ENCODE assay signal across 18 cellular contexts in the genomic region with DNA sequence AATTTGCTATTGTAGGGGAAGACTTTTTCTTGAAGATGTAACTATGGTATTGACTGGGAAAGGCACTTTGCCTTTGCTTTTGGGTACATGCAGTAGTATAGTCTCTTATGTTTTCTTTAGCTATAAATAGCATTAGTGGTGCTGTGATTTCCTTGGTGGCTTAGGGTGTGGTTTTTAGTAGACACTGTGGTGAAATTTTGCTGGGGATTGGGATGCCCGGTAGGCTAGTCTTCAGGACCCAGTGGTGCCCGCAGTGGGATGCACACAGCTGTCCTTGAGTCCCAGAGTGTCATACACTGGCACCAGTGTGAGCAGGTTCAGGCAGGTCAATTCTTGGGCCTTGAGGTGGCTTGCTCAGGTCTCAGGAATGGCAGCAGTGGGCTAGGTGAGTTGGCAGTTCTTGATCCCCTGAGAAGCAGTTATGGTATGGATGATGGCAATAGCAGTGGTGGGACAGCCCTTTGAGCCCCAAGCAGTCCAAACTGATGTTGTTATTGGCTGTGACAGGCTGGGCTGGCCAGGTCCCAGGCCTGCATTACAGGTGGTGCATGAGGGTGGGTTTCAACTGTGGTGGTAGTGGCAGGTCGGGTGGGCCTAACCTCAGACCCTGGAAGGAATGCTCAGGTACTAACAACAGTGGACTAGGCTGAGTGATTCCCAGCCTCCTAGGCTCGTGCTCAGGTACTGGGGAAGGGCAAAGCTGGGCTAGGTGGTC.
"Had no signal": no experiment of that assay in that cellular context is flagged by ENCODE, and none has a peak within 500 bp of the region (broad histone marks: within the 10 kb centered on the region; RNA-seq: fewer than 3 reads in every experiment).

No MANE protein-coding gene starts in this region.

- H3K79me2 ChIP-seq: hepatocyte had no signal

- FAIRE-seq: small intestine, urothelium cell line had no signal

- H3K36me3 ChIP-seq: esophagus squamous epithelium, right atrium auricular region, sigmoid colon, stomach, thoracic aorta, transverse colon had no signal

- H3K4me2 ChIP-seq: hepatocyte had no signal

- H3K27ac ChIP-seq: dorsolateral prefrontal cortex, esophagus squamous epithelium, hepatocyte, right atrium auricular region, sigmoid colon, stomach, thoracic aorta, transverse colon had no signal

- H3K4me3 ChIP-seq: dorsolateral prefrontal cortex, esophagus squamous epithelium, hepatocyte, right atrium auricular region, sigmoid colon, stomach, thoracic aorta, transverse colon had no signal

- H3K27me3 ChIP-seq: esophagus squamous epithelium, hepatocyte, right atrium auricular region, sigmoid colon, stomach, transverse colon had no signal

- DNase-seq: cortex of kidney; dorsolateral prefrontal cortex; effector CD8-positive, alpha-beta T cell; esophagus squamous epithelium; foreskin fibroblast; kidney glomerular epithelial cell; posterior cingulate gyrus; sigmoid colon; small intestine; stimulated activated CD4-positive, alpha-beta T cell treated with anti-CD3 and anti-CD28 coated beads, Interleukin-12 subunit alpha, Interleukin-12 subunit beta, amount 100 ng/mL, for 4 hours; stimulated activated naive CD4-positive, alpha-beta T cell; stomach; substantia nigra; transverse colon had no signal

- H3K4me1 ChIP-seq: esophagus squamous epithelium, right atrium auricular region, sigmoid colon, stomach, transverse colon had no signal

- H2AFZ ChIP-seq: hepatocyte had no signal

- H3K9me3 ChIP-seq: transverse colon had no signal
